Comparison of ENCODE assay signal across 1 cellular context in genomic region chr2:240745456-240745855, GRCh38.
TF ChIP-seq lines count a peak whose summit lies in the region.

No MANE protein-coding gene starts in this region.

TF ChIP-seq in H1, 55 proteins besides CTCF, POLR2A, EP300 and RAD21:
- TF ChIP-seq ATF3 (IDR thresholded peaks at IDR 0.05; ENCODE audit: insufficient read depth, low read depth, low read length): no peak
- TF ChIP-seq RXRA (IDR thresholded peaks at IDR 0.05; ENCODE audit: insufficient read depth, low read depth, low read length): no peak
- TF ChIP-seq TBP (IDR thresholded peaks at IDR 0.05; ENCODE audit: low read depth, low read length): no peak
- TF ChIP-seq POLR2AphosphoS5 (IDR thresholded peaks at IDR 0.05; ENCODE audit: low read depth, low read length): 0 out of 2 replicates have a peak, but pooled peaks have one; percentile 14
